Comparison of ENCODE assay signal across 25 cellular contexts in the genomic region with DNA sequence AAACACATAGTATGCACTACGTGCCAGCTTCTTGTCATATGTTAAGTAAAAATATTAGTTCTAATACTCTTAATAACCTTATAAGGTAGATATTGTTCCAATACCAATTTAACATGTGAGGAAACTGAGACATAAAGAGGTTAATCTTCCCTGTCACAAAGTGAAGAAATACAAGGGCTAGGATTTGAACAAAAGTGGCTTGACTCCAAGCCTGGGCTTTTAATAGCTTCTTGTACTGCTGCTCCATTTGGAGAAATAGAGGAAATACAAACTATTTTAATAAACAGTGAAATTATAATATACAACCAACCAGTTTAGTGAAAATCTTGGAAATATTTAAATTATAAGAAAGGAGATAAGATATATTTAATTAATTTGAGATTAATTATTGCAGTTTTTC. TPM values are rescaled to one million over a fixed set of nuclear protein-coding genes. Genes with fewer than 3 reads are reported as not detected.
DNase-seq lines count a peak whose midpoint lies in the region; ATAC-seq and TF ChIP-seq lines count a peak whose summit lies in the region.
"Had no signal": no experiment of that assay in that cellular context is flagged by ENCODE, and none has a peak within 500 bp of the region (broad histone marks: within the 10 kb centered on the region; RNA-seq: fewer than 3 reads in every experiment).

No MANE protein-coding gene starts in this region.

- H3K4me2 ChIP-seq in PC-3 (ENCODE audit: low read length) = peak overlapping the region; percentile 67; the same call in 1 of the 2 replicates

- no peaks in the 10 kb centered on the region for H3K79me2 ChIP-seq in PC-3 (ENCODE audit: low read length)

- no peak overlapping the region for H3K4me3 Mint-ChIP-seq in activated T-cell treated with anti-CD3 and anti-CD28 coated beads, Interleukin-2, amount 50 U/mL, for 24 hours
- H3K4me3 Mint-ChIP-seq: CD4-positive, alpha-beta memory T cell had no signal

- peaks cover 16% of the 10 kb centered on the region for H3K4me1 ChIP-seq in PC-3 (ENCODE audit: insufficient read depth, low read length)

- no peaks in the 10 kb centered on the region for H4K20me1 ChIP-seq in PC-3 (ENCODE audit: low read length)

- no peaks in the 10 kb centered on the region for H3K27me3 Mint-ChIP-seq in activated T-cell treated with anti-CD3 and anti-CD28 coated beads, Interleukin-2, amount 50 U/mL, for 24 hours
- H3K27me3 Mint-ChIP-seq: CD4-positive, alpha-beta memory T cell had no signal

- POLR2A ChIA-PET in PC-3 (lab: Charles Lee; ENCODE audit: unreplicated experiment) = interaction anchor here (0.6 kb wide), 1 partner anchor 494 kb away, joined by 5 read pairs; no protein-coding TSS in a partner anchor

- H3K9me3 ChIP-seq in PC-3 (ENCODE audit: low read length) = no peaks in the 10 kb centered on the region

- H3K9ac ChIP-seq in PC-3 (ENCODE audit: low read length) = no peak overlapping the region

- H3K36me3 ChIP-seq in PC-3 (ENCODE audit: low read depth, low read length) = no peaks in the 10 kb centered on the region

- no peaks in the 10 kb centered on the region for H3K27me3 ChIP-seq in PC-3 (ENCODE audit: low read length)

- peak overlapping the region; percentile 74 for H3K27ac ChIP-seq in PC-3 (ENCODE audit: low read length)

- DNase-seq in PC-3 = no peak
- peak; percentile 38 for DNase-seq in cerebellum (ENCODE audit: low spot score)
- peak; percentile 51 for DNase-seq in fibroblast of pulmonary artery (ENCODE audit: low read depth)
- no peak for DNase-seq in activated T-cell treated with anti-CD3 and anti-CD28 coated beads, Interleukin-2, amount 50 U/mL, for 24 hours
- DNase-seq: CD4-positive, alpha-beta memory T cell; COR-L47; DMS53; GDM1; Karpas-422; NCI-H1105; NCI-H1436 treated with DMSO at 0.1 percent for 48 hours; NCI-H187 treated with DMSO at 0.1 percent for 48 hours; NCI-H2171 treated with DMSO at 0.1 percent for 48 hours; NCI-H524; NCI-H748 treated with DMSO at 0.1 percent for 48 hours; SHP77 had no signal

- no peaks in the 10 kb centered on the region for H3K9me3 Mint-ChIP-seq in activated T-cell treated with anti-CD3 and anti-CD28 coated beads, Interleukin-2, amount 50 U/mL, for 24 hours

- H3K4me1 Mint-ChIP-seq in activated T-cell treated with anti-CD3 and anti-CD28 coated beads, Interleukin-2, amount 50 U/mL, for 24 hours (ENCODE audit: low read depth) = no peaks in the 10 kb centered on the region
- H3K4me1 Mint-ChIP-seq: CD4-positive, alpha-beta memory T cell had no signal

- no peaks in the 10 kb centered on the region for H3F3A ChIP-seq in PC-3 (ENCODE audit: low read length, unreplicated experiment)

- ATAC-seq in PC-3 (no peak), HG03469 (IDR thresholded peaks at IDR 0.05; ENCODE audit: unreplicated experiment) (no peak), GM21526 (IDR thresholded peaks at IDR 0.05; ENCODE audit: low FRiP score, unreplicated experiment) (no peak), HG02970 (IDR thresholded peaks at IDR 0.05; ENCODE audit: low FRiP score, unreplicated experiment) (no peak)
- ATAC-seq: GM12878, HepG2 had no signal

- H3K27ac Mint-ChIP-seq in activated T-cell treated with anti-CD3 and anti-CD28 coated beads, Interleukin-2, amount 50 U/mL, for 24 hours = no peak overlapping the region
- H3K27ac Mint-ChIP-seq: CD4-positive, alpha-beta memory T cell had no signal

- TF ChIP-seq CTCF in PC-3 (conservative IDR thresholded peaks at IDR 0.05; ENCODE audit: low read depth, low read length) (no peak), fibroblast of pulmonary artery (IDR thresholded peaks at IDR 0.05; ENCODE audit: low read length, missing control alignments) (no peak)

- CTCF ChIA-PET in PC-3 (lab: Charles Lee) = no interaction called here

- intact Hi-C loops in PC-3 (cut with micrococcal nuclease) = no loop called here

- 0 out of 2 replicates have a peak overlapping the region, but pooled peaks have one; percentile 75 for H2AFZ ChIP-seq in PC-3 (ENCODE audit: low read length)

- H3K36me3 Mint-ChIP-seq in activated T-cell treated with anti-CD3 and anti-CD28 coated beads, Interleukin-2, amount 50 U/mL, for 24 hours (ENCODE audit: low read depth) = no peaks in the 10 kb centered on the region
- H3K36me3 Mint-ChIP-seq: CD4-positive, alpha-beta memory T cell had no signal

- H3K9me2 ChIP-seq in PC-3 (replicated peaks; ENCODE audit: low read length) = no peaks in the 10 kb centered on the region

- no TSS peak for BruUV-seq in PC-3 (replicated peaks; lab: Mats Ljungman, UMichigan)

- H3K4me3 ChIP-seq in PC-3 (ENCODE audit: low read length) (no peak overlapping the region), fibroblast of pulmonary artery (replicated peaks; ENCODE audit: low read depth, low read length) (no peak overlapping the region)
- H3K4me3 ChIP-seq: GM12878, PC-9 had no signal

RNA-seq across cellular contexts. Expression of gene TLL1, which starts 33.2 kb away (rescaled TPM):
- total RNA-seq in PC-3 (2014; rRNA removed) = 4.8 and 5.0 TPM in 2 replicates
- 40.4 TPM for total RNA-seq in cerebellum
- total RNA-seq: CD4-positive, alpha-beta memory T cell; Daoy; HepG2; RPMI7951; SK-MEL-5 had no signal

Comparison
In these comparisons a context has a peak if more than half of its experiments do, and no peak if none do; other contexts are left out.
1. DNase-seq: peak in cerebellum (single experiment) and fibroblast of pulmonary artery (single experiment); none in PC-3 (single experiment) and activated T-cell treated with anti-CD3 and anti-CD28 coated beads, Interleukin-2, amount 50 U/mL, for 24 hours (single experiment).